Comparison of ENCODE assay signal across 16 cellular contexts in genomic region chr1:153396461-153396860, GRCh38. TPM values are rescaled to one million over a fixed set of nuclear protein-coding genes. Genes with fewer than 3 reads are reported as not detected.
DNase-seq lines count a peak whose midpoint lies in the region; ATAC-seq and TF ChIP-seq lines count a peak whose summit lies in the region.
"Had no signal": no experiment of that assay in that cellular context is flagged by ENCODE, and none has a peak within 500 bp of the region (broad histone marks: within the 10 kb centered on the region; RNA-seq: fewer than 3 reads in every experiment).

No MANE protein-coding gene starts in this region.

- H3K27ac Mint-ChIP-seq in T-helper 17 cell: peak overlapping the region; percentile 8
- H3K27ac Mint-ChIP-seq in stimulated activated naive CD8-positive, alpha-beta T cell treated with anti-CD3 and anti-CD28 coated beads, Interleukin-15, amount 100 ng/mL, for 72 hours: no peak overlapping the region

- no peaks in the 10 kb centered on the region for H3K36me3 ChIP-seq in neutrophil
- H3K36me3 ChIP-seq: BE2C had no signal

- H3K4me3 ChIP-seq in neutrophil (ENCODE audit: low read depth in 1 of 2, low read length in 1 of 2): peak overlapping the region in 1 of 2 experiments; percentile 10
- H3K4me3 ChIP-seq: A549 had no signal

- DNase-seq in T-helper 17 cell (no peak), ecto neural progenitor cell (ENCODE audit: low spot score) (peak; percentile 22)
- no peak for DNase-seq in NK-92 treated with Interleukin-12 subunit alpha and Interleukin-12 subunit beta, amount 100 ng/mL, for 24 hours (lab: John Stamatoyannopoulos, UW)
- DNase-seq in stimulated activated naive CD8-positive, alpha-beta T cell treated with anti-CD3 and anti-CD28 coated beads, Interleukin-15, amount 100 ng/mL, for 72 hours: no peak
- DNase-seq in activated naive CD4-positive, alpha-beta T cell treated with anti-CD3 and anti-CD28 coated beads, Interleukin-2, amount 50 U/mL, for 16 hours: no peak
- DNase-seq: BE2C; Caco-2; CD8-positive, alpha-beta memory T cell; DMS53; GF-D8; IMR-90 had no signal

- H3K9me3 ChIP-seq in T-helper 17 cell (ENCODE audit: control insufficient read depth, low read length, poor library complexity, severe bottlenecking) (no peaks in the 10 kb centered on the region), neutrophil (no peaks in the 10 kb centered on the region)
- H3K9me3 ChIP-seq: A549, BE2C, Caco-2 had no signal

- H3K36me3 Mint-ChIP-seq in T-helper 17 cell (ENCODE audit: low read depth): peaks cover 2% of the 10 kb centered on the region
- H3K36me3 Mint-ChIP-seq: CD8-positive, alpha-beta memory T cell had no signal

- H3K27me3 Mint-ChIP-seq in T-helper 17 cell: peaks cover 73% of the 10 kb centered on the region
- peaks cover 20% of the 10 kb centered on the region for H3K27me3 Mint-ChIP-seq in stimulated activated naive CD8-positive, alpha-beta T cell treated with anti-CD3 and anti-CD28 coated beads, Interleukin-15, amount 100 ng/mL, for 72 hours

- H3K4me3 Mint-ChIP-seq in T-helper 17 cell: no peak overlapping the region
- no peak overlapping the region for H3K4me3 Mint-ChIP-seq in stimulated activated naive CD8-positive, alpha-beta T cell treated with anti-CD3 and anti-CD28 coated beads, Interleukin-15, amount 100 ng/mL, for 72 hours
- H3K4me3 Mint-ChIP-seq: CD8-positive, alpha-beta memory T cell had no signal

- peak overlapping the region; percentile 100 for H3K27ac ChIP-seq in neutrophil
- H3K27ac ChIP-seq: A549 had no signal

- ATAC-seq in T-helper 17 cell: no peak
- no peak for ATAC-seq in stimulated activated naive CD8-positive, alpha-beta T cell treated with anti-CD3 and anti-CD28 coated beads, Interleukin-15, amount 100 ng/mL, for 72 hours
- ATAC-seq: A549, HCT116 had no signal

- no peaks in the 10 kb centered on the region for H3K4me1 Mint-ChIP-seq in T-helper 17 cell
- H3K4me1 Mint-ChIP-seq in stimulated activated naive CD8-positive, alpha-beta T cell treated with anti-CD3 and anti-CD28 coated beads, Interleukin-15, amount 100 ng/mL, for 72 hours: no peaks in the 10 kb centered on the region
- H3K4me1 Mint-ChIP-seq: CD8-positive, alpha-beta memory T cell had no signal

- TF ChIP-seq CTCF in neutrophil (IDR thresholded peaks at IDR 0.05): no peak

- H3K4me1 ChIP-seq in neutrophil (ENCODE audit: control insufficient read depth in 1 of 2, insufficient read depth in 1 of 2, low read depth in 1 of 2, low read length in 1 of 2): peaks cover 100% of the 10 kb centered on the region in 2 experiments
- H3K4me1 ChIP-seq: A549, BE2C, Caco-2 had no signal

- H3K9me3 Mint-ChIP-seq in stimulated activated naive CD8-positive, alpha-beta T cell treated with anti-CD3 and anti-CD28 coated beads, Interleukin-15, amount 100 ng/mL, for 72 hours: no peaks in the 10 kb centered on the region
- H3K9me3 Mint-ChIP-seq: CD8-positive, alpha-beta memory T cell had no signal

- H3K27me3 ChIP-seq in neutrophil: no peaks in the 10 kb centered on the region

RNA-seq across cellular contexts. Expression of gene S100A8, which starts 5.6 kb away (rescaled TPM):
- total RNA-seq in T-helper 17 cell: 100 to 1,000 TPM in 1 of 2 donors, 1 to 10 TPM in 1; 4.6 to 110 TPM
- total RNA-seq: Caco-2; CD8-positive, alpha-beta memory T cell; H4; HT-29; IMR-90 had no signal

RNA-seq across cellular contexts. Expression of gene S100A7A, which starts 19.9 kb away (rescaled TPM):
- not detected for total RNA-seq in T-helper 17 cell
- total RNA-seq: Caco-2; CD8-positive, alpha-beta memory T cell; H4; HT-29; IMR-90 had no signal

RNA-seq across cellular contexts. Expression of gene S100A12, which starts 21.0 kb away (rescaled TPM):
- 1 to 10 TPM; 2.0 to 9.1 TPM for total RNA-seq in T-helper 17 cell
- total RNA-seq: Caco-2; CD8-positive, alpha-beta memory T cell; H4; HT-29; IMR-90 had no signal

RNA-seq across cellular contexts. Expression of gene S100A9, which starts 38.8 kb away (rescaled TPM):
- 100 to 1,000 TPM in 1 of 2 donors, 10 to 100 TPM in 1; 11.9 to 138 TPM for total RNA-seq in T-helper 17 cell
- total RNA-seq: Caco-2, H4, IMR-90 had no signal

RNA-seq across cellular contexts. Expression of gene PGLYRP4, which starts 47.8 kb away (rescaled TPM):
- not detected for total RNA-seq in T-helper 17 cell
- total RNA-seq: Caco-2; CD8-positive, alpha-beta memory T cell; H4; HT-29; IMR-90 had no signal
